ENCODE assay signal across 8 cellular contexts in the genomic region with DNA sequence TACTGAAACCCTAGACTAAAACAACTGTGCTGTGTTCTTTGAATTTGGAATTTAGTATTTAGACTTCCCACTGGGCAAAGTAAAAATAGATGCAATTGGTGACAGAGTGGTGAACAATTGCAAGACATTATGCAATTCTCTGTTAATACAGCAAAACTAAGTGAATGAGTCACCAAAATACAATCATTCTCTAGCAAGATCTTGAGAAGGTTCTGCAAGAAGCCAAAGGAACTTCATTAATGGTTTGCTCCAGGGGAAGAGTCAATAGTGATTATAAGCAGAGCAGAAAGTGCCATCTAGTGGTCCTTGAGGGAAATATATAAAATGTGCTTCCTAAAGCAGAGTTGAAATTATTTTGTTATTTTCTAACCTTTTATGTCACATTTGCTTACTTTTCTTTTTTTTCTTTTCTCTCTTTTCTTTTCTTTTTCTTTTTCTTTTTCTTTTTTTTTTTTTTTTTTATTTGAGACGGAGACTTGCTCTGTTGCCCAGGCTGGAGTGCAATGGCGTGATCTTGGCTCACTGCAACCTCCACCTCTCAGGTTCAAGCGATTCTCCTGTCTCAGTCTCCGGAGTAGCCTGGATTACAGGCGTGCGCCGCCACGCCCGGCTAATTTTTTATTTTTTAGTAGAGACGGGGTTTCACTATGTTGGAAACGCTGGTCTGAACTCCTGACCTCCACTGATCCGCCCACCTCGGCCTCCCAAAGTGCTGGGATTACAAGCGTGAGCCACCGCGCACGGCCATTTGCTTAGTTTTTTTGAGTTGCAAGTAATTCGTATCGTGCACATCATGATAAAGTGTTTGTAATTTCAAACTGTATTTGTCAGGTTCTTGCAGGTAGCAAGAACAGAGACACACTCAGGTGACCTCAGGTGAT.
DNase-seq lines count a peak whose midpoint lies in the region; ATAC-seq and TF ChIP-seq lines count a peak whose summit lies in the region.

No MANE protein-coding gene starts in this region.

- no peak overlapping the region for H3K4me3 ChIP-seq in skeletal muscle cell (ENCODE audit: low read depth, low read length)

- CTCF ChIA-PET in Calu3 (lab: Charles Lee) = no interaction called here
- CTCF ChIA-PET in activated CD8-positive, alpha-beta T cell treated with anti-CD3 and anti-CD28 coated beads, Interleukin-2, amount 10 ng/mL, durations not matched to agents 7 days and 5 days (lab: Charles Lee) = no interaction called here

- no peaks in the 10 kb centered on the region for H3K36me3 Mint-ChIP-seq in Calu3 (ENCODE audit: insufficient read depth, unreplicated experiment)
- no peaks in the 10 kb centered on the region for H3K36me3 Mint-ChIP-seq in activated CD8-positive, alpha-beta T cell treated with anti-CD3 and anti-CD28 coated beads, Interleukin-2, amount 10 ng/mL, durations not matched to agents 7 days and 5 days (ENCODE audit: low read depth)

- H3K4me3 Mint-ChIP-seq in Calu3 (ENCODE audit: low read depth, unreplicated experiment) = peak overlapping the region; percentile 55
- H3K4me3 Mint-ChIP-seq in activated CD8-positive, alpha-beta T cell treated with anti-CD3 and anti-CD28 coated beads, Interleukin-2, amount 10 ng/mL, durations not matched to agents 7 days and 5 days = no peak overlapping the region

- intact Hi-C loops in Calu3 (cut with micrococcal nuclease; ENCODE audit: unreplicated experiment) (loop anchor here (1.0 to 10.0 kb wide), 5 partner anchors 78 to 478 kb away; no protein-coding TSS in a partner anchor), left ventricle myocardium superior (cut with micrococcal nuclease) (loop anchor here (2.0 kb wide), 1 partner anchor 375 kb away; no protein-coding TSS in a partner anchor)

- no peaks in the 10 kb centered on the region for H3K27me3 Mint-ChIP-seq in Calu3 (ENCODE audit: unreplicated experiment)
- peaks cover 13% of the 10 kb centered on the region for H3K27me3 Mint-ChIP-seq in activated CD8-positive, alpha-beta T cell treated with anti-CD3 and anti-CD28 coated beads, Interleukin-2, amount 10 ng/mL, durations not matched to agents 7 days and 5 days (ENCODE audit: low read depth)

- POLR2A ChIA-PET in activated CD8-positive, alpha-beta T cell treated with anti-CD3 and anti-CD28 coated beads, Interleukin-2, amount 10 ng/mL, durations not matched to agents 7 days and 5 days (lab: Charles Lee) = no interaction called here

- DNase-seq in Calu3 = peak; percentile 11
- DNase-seq in NCI-H2196 treated with DMSO at 0.1 percent for 48 hours (lab: John Stamatoyannopoulos, UW; ENCODE audit: unreplicated experiment) = peak; percentile 55
- no peak for DNase-seq in activated CD8-positive, alpha-beta T cell treated with anti-CD3 and anti-CD28 coated beads, Interleukin-2, amount 10 ng/mL, durations not matched to agents 7 days and 5 days
- no peak for DNase-seq in left ventricle myocardium superior
- DNase-seq in skeletal muscle cell (ENCODE audit: low read depth) = peak; percentile 95
- no peak for DNase-seq in effector CD4-positive, alpha-beta T cell

- peak; percentile 46 for TF ChIP-seq CTCF in Calu3 (IDR thresholded peaks at IDR 0.05; ENCODE audit: unreplicated experiment)

- no TSS peak for BruUV-seq in Calu3 (replicated peaks; lab: Mats Ljungman, UMichigan)

- H3K27ac Mint-ChIP-seq in Calu3 (ENCODE audit: unreplicated experiment) = no peak overlapping the region
- H3K27ac Mint-ChIP-seq in activated CD8-positive, alpha-beta T cell treated with anti-CD3 and anti-CD28 coated beads, Interleukin-2, amount 10 ng/mL, durations not matched to agents 7 days and 5 days = no peak overlapping the region

- no peaks in the 10 kb centered on the region for H3K4me1 Mint-ChIP-seq in Calu3 (ENCODE audit: low read depth, unreplicated experiment)
- H3K4me1 Mint-ChIP-seq in activated CD8-positive, alpha-beta T cell treated with anti-CD3 and anti-CD28 coated beads, Interleukin-2, amount 10 ng/mL, durations not matched to agents 7 days and 5 days (ENCODE audit: low read depth) = no peaks in the 10 kb centered on the region

- ATAC-seq in GM19025 (IDR thresholded peaks at IDR 0.05; ENCODE audit: low read depth, unreplicated experiment) = peak; percentile 67
- peak; percentile 89 for ATAC-seq in HG03095 (IDR thresholded peaks at IDR 0.05; ENCODE audit: unreplicated experiment)
- ATAC-seq in activated CD8-positive, alpha-beta T cell treated with anti-CD3 and anti-CD28 coated beads, Interleukin-2, amount 10 ng/mL, durations not matched to agents 7 days and 5 days = peak; percentile 60
- peak; percentile 70 for ATAC-seq in left ventricle myocardium superior

- H3K9me3 Mint-ChIP-seq in Calu3 (ENCODE audit: low read depth, unreplicated experiment) = no peaks in the 10 kb centered on the region
- H3K9me3 Mint-ChIP-seq in activated CD8-positive, alpha-beta T cell treated with anti-CD3 and anti-CD28 coated beads, Interleukin-2, amount 10 ng/mL, durations not matched to agents 7 days and 5 days (ENCODE audit: insufficient read depth) = no peaks in the 10 kb centered on the region

Comparison
In these comparisons a context has a peak if more than half of its experiments do, and no peak if none do; other contexts are left out.
1. DNase-seq: peak in Calu3 (single experiment), NCI-H2196 treated with DMSO at 0.1 percent for 48 hours (single experiment) and skeletal muscle cell (single experiment); none in activated CD8-positive, alpha-beta T cell treated with anti-CD3 and anti-CD28 coated beads, Interleukin-2, amount 10 ng/mL, durations not matched to agents 7 days and 5 days (single experiment), left ventricle myocardium superior (single experiment) and effector CD4-positive, alpha-beta T cell (single experiment).
2. Peak in every context shown above with its lines, with median percentiles within 50 percentile points of each other: ATAC-seq.